In the genomic region with DNA sequence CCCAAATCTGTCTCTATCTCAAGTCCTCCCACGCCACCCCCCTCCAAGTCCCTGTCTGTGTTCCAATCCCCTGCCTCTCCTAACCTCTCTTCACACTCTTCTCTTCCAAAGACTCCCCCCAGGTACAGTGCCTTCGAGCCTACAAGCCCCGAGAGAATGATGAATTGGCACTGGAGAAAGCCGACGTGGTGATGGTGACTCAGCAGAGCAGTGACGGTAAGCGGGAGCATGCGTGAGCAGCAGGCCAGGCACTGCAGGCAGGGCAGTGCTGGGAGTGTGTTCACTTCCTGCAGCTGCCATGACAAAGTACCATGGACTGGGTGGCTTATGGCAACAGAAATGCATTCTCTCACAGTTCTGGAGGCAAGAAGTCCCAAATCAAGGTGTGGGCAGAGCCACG, we compare ENCODE assay signal across 1 cellular context.
TF ChIP-seq lines count a peak whose summit lies in the region.

No MANE protein-coding gene starts in this region.

TF ChIP-seq in K562, 482 proteins besides CTCF, POLR2A, EP300 and RAD21 (continued from another document):
- no peak for TF ChIP-seq MLLT1 (IDR thresholded peaks at IDR 0.05)
- TF ChIP-seq HEY1 (CRISPR knock-in tag; IDR thresholded peaks at IDR 0.05; ENCODE audit: borderline replicate concordance) = no peak
- TF ChIP-seq NUFIP1 (IDR thresholded peaks at IDR 0.05; ENCODE audit: partially characterized antibody) = no peak
- TF ChIP-seq TFAM (CRISPR knock-in tag; conservative IDR thresholded peaks at IDR 0.05) = no peak
- no peak for TF ChIP-seq GABPB1 (CRISPR knock-in tag; IDR thresholded peaks at IDR 0.05)
- no peak for TF ChIP-seq DIDO1 (tag; IDR thresholded peaks at IDR 0.05; ENCODE audit: low read depth)
- TF ChIP-seq MAFG (tag; conservative IDR thresholded peaks at IDR 0.05) = peak; percentile 77
- peak; percentile 81 for TF ChIP-seq C11orf30 (IDR thresholded peaks at IDR 0.05; ENCODE audit: low read depth)
- no peak for TF ChIP-seq MYBL2 (IDR thresholded peaks at IDR 0.05; ENCODE audit: low read depth)
- no peak for TF ChIP-seq MYBL2 (CRISPR knock-in tag; IDR thresholded peaks at IDR 0.05; ENCODE audit: borderline replicate concordance)
- TF ChIP-seq MLX (CRISPR knock-in tag; conservative IDR thresholded peaks at IDR 0.05) = no peak
- TF ChIP-seq PCBP2 (IDR thresholded peaks at IDR 0.05; ENCODE audit: low read depth, low read length, poor library complexity, severe bottlenecking) = no peak
- no peak for TF ChIP-seq MCM3 (IDR thresholded peaks at IDR 0.05)
- TF ChIP-seq, protein P1, sequence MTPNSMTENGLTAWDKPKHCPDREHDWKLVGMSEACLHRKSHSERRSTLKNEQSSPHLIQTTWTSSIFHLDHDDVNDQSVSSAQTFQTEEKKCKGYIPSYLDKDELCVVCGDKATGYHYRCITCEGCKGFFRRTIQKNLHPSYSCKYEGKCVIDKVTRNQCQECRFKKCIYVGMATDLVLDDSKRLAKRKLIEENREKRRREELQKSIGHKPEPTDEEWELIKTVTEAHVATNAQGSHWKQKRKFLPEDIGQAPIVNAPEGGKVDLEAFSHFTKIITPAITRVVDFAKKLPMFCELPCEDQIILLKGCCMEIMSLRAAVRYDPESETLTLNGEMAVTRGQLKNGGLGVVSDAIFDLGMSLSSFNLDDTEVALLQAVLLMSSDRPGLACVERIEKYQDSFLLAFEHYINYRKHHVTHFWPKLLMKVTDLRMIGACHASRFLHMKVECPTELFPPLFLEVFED (CRISPR knock-in tag; conservative IDR thresholded peaks at IDR 0.05) = no peak
- TF ChIP-seq RBM22 (IDR thresholded peaks at IDR 0.05; ENCODE audit: low read depth, low read length, poor library complexity, severe bottlenecking) = no peak
- TF ChIP-seq CBX3 (IDR thresholded peaks at IDR 0.05; ENCODE audit: borderline replicate concordance in 1 of 2, low read length in 2 of 2) = no peak
- TF ChIP-seq NFE2 (IDR thresholded peaks at IDR 0.05; ENCODE audit: low read depth) = peak; percentile 88
- no peak for TF ChIP-seq ZNF507 (tag; conservative IDR thresholded peaks at IDR 0.05)
